ENCODE assay signal across 8 cellular contexts in the genomic region with DNA sequence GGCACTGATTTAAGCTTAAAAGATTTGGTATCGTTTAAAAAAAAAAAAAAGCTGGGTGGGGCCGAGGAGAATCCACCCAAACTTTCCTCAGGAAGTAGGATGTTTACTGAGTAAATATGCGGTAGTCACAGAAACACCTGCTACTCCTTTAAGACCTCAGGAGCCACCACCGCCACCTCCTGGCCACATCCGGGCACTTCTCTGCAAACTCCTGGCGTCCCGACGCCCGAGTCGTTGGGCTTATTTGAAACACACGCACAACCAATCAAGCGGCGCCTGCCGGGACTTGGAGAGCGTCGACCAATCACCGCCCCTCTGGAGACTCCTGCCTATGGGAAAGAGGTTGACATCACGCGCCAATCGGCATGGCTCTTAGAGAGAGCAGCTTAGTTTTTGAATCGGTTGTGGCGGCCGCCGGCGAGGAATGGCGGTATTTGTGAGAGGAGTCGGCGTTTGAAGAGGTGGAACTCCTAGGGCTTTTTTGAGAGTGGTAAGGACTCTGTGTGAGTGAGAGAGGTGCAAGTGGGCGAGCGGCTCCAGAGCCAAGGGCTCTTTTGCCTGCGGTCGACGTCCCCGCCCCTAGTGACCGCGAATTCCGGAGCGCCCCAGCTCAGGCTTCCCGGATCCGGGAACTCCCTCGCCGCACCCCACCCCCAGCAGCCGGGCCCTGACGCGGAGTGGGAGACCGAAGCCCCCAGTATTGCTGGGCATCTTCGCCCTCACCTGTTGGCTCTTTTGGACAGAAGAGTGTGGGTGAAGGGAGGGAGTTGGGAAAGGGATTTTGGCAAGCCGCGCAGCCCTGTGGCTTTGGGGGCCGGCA. TPM values are rescaled to one million over a fixed set of nuclear protein-coding genes. Genes with fewer than 3 reads are reported as not detected.
DNase-seq lines count a peak whose midpoint lies in the region; ATAC-seq and TF ChIP-seq lines count a peak whose summit lies in the region.

A gene with protein sequence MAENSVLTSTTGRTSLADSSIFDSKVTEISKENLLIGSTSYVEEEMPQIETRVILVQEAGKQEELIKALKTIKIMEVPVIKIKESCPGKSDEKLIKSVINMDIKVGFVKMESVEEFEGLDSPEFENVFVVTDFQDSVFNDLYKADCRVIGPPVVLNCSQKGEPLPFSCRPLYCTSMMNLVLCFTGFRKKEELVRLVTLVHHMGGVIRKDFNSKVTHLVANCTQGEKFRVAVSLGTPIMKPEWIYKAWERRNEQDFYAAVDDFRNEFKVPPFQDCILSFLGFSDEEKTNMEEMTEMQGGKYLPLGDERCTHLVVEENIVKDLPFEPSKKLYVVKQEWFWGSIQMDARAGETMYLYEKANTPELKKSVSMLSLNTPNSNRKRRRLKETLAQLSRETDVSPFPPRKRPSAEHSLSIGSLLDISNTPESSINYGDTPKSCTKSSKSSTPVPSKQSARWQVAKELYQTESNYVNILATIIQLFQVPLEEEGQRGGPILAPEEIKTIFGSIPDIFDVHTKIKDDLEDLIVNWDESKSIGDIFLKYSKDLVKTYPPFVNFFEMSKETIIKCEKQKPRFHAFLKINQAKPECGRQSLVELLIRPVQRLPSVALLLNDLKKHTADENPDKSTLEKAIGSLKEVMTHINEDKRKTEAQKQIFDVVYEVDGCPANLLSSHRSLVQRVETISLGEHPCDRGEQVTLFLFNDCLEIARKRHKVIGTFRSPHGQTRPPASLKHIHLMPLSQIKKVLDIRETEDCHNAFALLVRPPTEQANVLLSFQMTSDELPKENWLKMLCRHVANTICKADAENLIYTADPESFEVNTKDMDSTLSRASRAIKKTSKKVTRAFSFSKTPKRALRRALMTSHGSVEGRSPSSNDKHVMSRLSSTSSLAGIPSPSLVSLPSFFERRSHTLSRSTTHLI (plus strand): TSS at position 359 of the 820 bp plus-strand sequence. CDS start 3,805 bp downstream, outside the sequence.

- peak; percentile 100 for DNase-seq in Ammon's horn (ENCODE audit: low spot score)
- DNase-seq in NCI-H460 (ENCODE audit: extremely low read depth, low read depth), result peak; percentile 99
- peak; percentile 91 for DNase-seq in activated CD4-positive, CD25-positive, alpha-beta regulatory T cell treated with anti-CD3 and anti-CD28 coated beads, Interleukin-2, amount 50 U/mL, for 72 hours
- DNase-seq in cerebellum (ENCODE audit: low spot score), result peak; percentile 96
- DNase-seq in islet precursor cell, result peak; percentile 100
- peak; percentile 94 to 97 (median 96) for DNase-seq in stimulated activated CD4-positive, alpha-beta T cell treated with anti-CD3 and anti-CD28 coated beads, Interleukin-12 subunit alpha, Interleukin-12 subunit beta, amount 100 ng/mL, for 48 hours (ENCODE audit: low read depth in 2 of 3, low spot score in 1 of 3)

- peak; percentile 78 for TF ChIP-seq POLR2A in GM19099 (IDR thresholded peaks at IDR 0.05; ENCODE audit: extremely low read depth, insufficient read length, low read depth)

- ATAC-seq in HG03432 (IDR thresholded peaks at IDR 0.05; ENCODE audit: unreplicated experiment), result peak; percentile 99

RNA-seq across cellular contexts. Expression of the gene that starts here (rescaled TPM):
- 169 and 171 TPM in 2 replicates for total RNA-seq in NCI-H460 (2014; rRNA removed; shearing (Covaris generic))
- 111 and 143 TPM in 2 replicates for polyA plus RNA-seq in NCI-H460 (2014; cell fraction: nucleus; rRNA removed)
- 26.2 TPM for total RNA-seq in cerebellum

Comparison
In these comparisons a context has a peak if more than half of its experiments do, and no peak if none do; other contexts are left out.
1. Peak in every context shown above with its lines: DNase-seq and ATAC-seq.